ENCODE assay signal across 10 cellular contexts in the genomic region with DNA sequence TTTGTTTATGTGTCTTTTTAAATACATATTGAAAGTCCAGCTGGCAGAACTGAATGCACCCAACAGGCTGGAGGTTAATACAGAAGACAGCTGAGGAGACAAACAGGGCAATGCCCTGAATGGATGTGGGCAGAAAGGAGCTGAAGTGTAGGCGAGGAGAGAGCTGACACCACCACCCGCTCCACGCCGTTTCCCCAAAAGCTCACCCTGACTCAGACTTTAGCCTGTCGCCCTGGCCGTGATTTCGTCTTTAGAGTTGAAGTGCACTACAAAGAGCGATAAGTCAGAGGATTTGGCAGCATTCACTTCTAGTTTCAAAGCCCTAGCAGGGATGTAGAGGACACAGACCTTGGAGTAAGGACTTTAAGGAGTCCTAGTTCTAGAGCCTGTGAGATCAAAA. TPM values are rescaled to one million over a fixed set of nuclear protein-coding genes. Genes with fewer than 3 reads are reported as not detected.
DNase-seq lines count a peak whose midpoint lies in the region; TF ChIP-seq lines count a peak whose summit lies in the region.
"Had no signal": no experiment of that assay in that cellular context is flagged by ENCODE, and none has a peak within 500 bp of the region (broad histone marks: within the 10 kb centered on the region; RNA-seq: fewer than 3 reads in every experiment).

No MANE protein-coding gene starts in this region.

- H3K36me3 Mint-ChIP-seq in IgD-negative memory B cell, result peaks cover 4% of the 10 kb centered on the region
- H3K36me3 Mint-ChIP-seq in dendritic cell treated with granulocyte-macrophage colony-stimulating factor and Interleukin-4, amounts not matched to agents 40 ng/mL and 50 ng/mL, for 4 days (ENCODE audit: low read depth), result peaks cover 10% of the 10 kb centered on the region

- H3K9me3 ChIP-seq in A673 (ENCODE audit: low read depth, low read length, poor library complexity, severe bottlenecking), result no peaks in the 10 kb centered on the region
- H3K9me3 ChIP-seq: suprapubic skin had no signal

- no peaks in the 10 kb centered on the region for H3K27me3 ChIP-seq in A673 (replicated peaks; ENCODE audit: insufficient read depth, low read depth, low read length, poor library complexity)
- H3K27me3 ChIP-seq: suprapubic skin had no signal

- DNase-seq in activated CD4-positive, alpha-beta T cell treated with anti-CD3 and anti-CD28 coated beads, Interleukin-2, amount 50 U/mL, for 1 hour, result peak; percentile 28
- peak; percentile 31 to 52 for DNase-seq in stimulated activated CD4-positive, alpha-beta T cell treated with anti-CD3 and anti-CD28 coated beads, Interleukin-4, amount 100 ng/mL, for 4 hours
- DNase-seq in NCI-H2171 (lab: John Stamatoyannopoulos, UW) (no peak), A673 (ENCODE audit: low spot score) (no peak), G401 (ENCODE audit: low spot score) (no peak)
- DNase-seq: NCI-H774 had no signal

- TF ChIP-seq CTCF in A673 (conservative IDR thresholded peaks at IDR 0.05; ENCODE audit: low read depth, low read length), result no peak

- peaks cover 20 to 25% (median 20%) of the 10 kb centered on the region in 3 donors for H3K4me1 Mint-ChIP-seq in IgD-negative memory B cell
- H3K4me1 Mint-ChIP-seq in dendritic cell treated with granulocyte-macrophage colony-stimulating factor and Interleukin-4, amounts not matched to agents 40 ng/mL and 50 ng/mL, for 4 days (ENCODE audit: low read depth), result peaks cover 28% of the 10 kb centered on the region

- POLR2A ChIA-PET in A673 (lab: Charles Lee; ENCODE audit: low non-redundant PET), result no interaction called here

- H3K27me3 Mint-ChIP-seq in IgD-negative memory B cell, result no peaks in the 10 kb centered on the region
- no peaks in the 10 kb centered on the region for H3K27me3 Mint-ChIP-seq in dendritic cell treated with granulocyte-macrophage colony-stimulating factor and Interleukin-4, amounts not matched to agents 40 ng/mL and 50 ng/mL, for 4 days

- CTCF ChIA-PET in A673 (lab: Charles Lee), result no interaction called here

- H3K9me3 Mint-ChIP-seq in IgD-negative memory B cell, result no peaks in the 10 kb centered on the region
- H3K9me3 Mint-ChIP-seq in dendritic cell treated with granulocyte-macrophage colony-stimulating factor and Interleukin-4, amounts not matched to agents 40 ng/mL and 50 ng/mL, for 4 days, result no peaks in the 10 kb centered on the region

- H3K27ac Mint-ChIP-seq in IgD-negative memory B cell, result peak overlapping the region in 2 of 3 donors; percentile 31 to 65
- peak overlapping the region; percentile 33 for H3K27ac Mint-ChIP-seq in dendritic cell treated with granulocyte-macrophage colony-stimulating factor and Interleukin-4, amounts not matched to agents 40 ng/mL and 50 ng/mL, for 4 days

- no peak overlapping the region for H3K4me3 ChIP-seq in A673 (ENCODE audit: low read depth, low read length, poor library complexity, severe bottlenecking)
- H3K4me3 ChIP-seq: suprapubic skin had no signal

- no TSS peak for BruUV-seq in A673 (replicated peaks; lab: Mats Ljungman, UMichigan)

- in situ Hi-C loops in G401 (cut with HindIII; ENCODE audit: low sequenced_read_pairs), result no loop called here

- no peaks in the 10 kb centered on the region for H3K36me3 ChIP-seq in A673 (ENCODE audit: insufficient read depth, low read length, poor library complexity, severe bottlenecking)
- H3K36me3 ChIP-seq: suprapubic skin had no signal

- peak overlapping the region in 1 of 4 donors; percentile 41 for H3K4me3 Mint-ChIP-seq in IgD-negative memory B cell
- H3K4me3 Mint-ChIP-seq in dendritic cell treated with granulocyte-macrophage colony-stimulating factor and Interleukin-4, amounts not matched to agents 40 ng/mL and 50 ng/mL, for 4 days, result no peak overlapping the region

- no peak overlapping the region for H3K27ac ChIP-seq in A673 (ENCODE audit: low read depth, low read length, poor library complexity, severe bottlenecking)
- H3K27ac ChIP-seq: suprapubic skin, VCaP had no signal

- peaks cover 5% of the 10 kb centered on the region for H3K4me1 ChIP-seq in A673 (ENCODE audit: insufficient read depth, low read length, poor library complexity, severe bottlenecking)

- intact Hi-C loops in dendritic cell treated with granulocyte-macrophage colony-stimulating factor and Interleukin-4, amounts not matched to agents 40 ng/mL and 50 ng/mL, for 4 days (cut with micrococcal nuclease), result loop anchor here (2.0 to 5.0 kb wide), 2 partner anchors 37 to 67 kb away; partner anchors contain the start of gene ERAP2
- intact Hi-C loops in A673 (cut with micrococcal nuclease; ENCODE audit: unreplicated experiment), result no loop called here

RNA-seq across cellular contexts. Expression of gene ERAP1, which starts 2.2 kb away (rescaled TPM):
- 22.0 TPM for polyA plus RNA-seq in IgD-negative memory B cell
- total RNA-seq in A673 (2021), result 41.7 and 42.0 TPM in 2 replicates
- 11.5 and 16.1 TPM in 2 replicates for total RNA-seq in G401 (2014; rRNA removed; shearing (Covaris generic))

Comparison
In these comparisons a context has a peak if more than half of its experiments do, and no peak if none do; other contexts are left out.
1. DNase-seq: peak in activated CD4-positive, alpha-beta T cell treated with anti-CD3 and anti-CD28 coated beads, Interleukin-2, amount 50 U/mL, for 1 hour (single experiment) and stimulated activated CD4-positive, alpha-beta T cell treated with anti-CD3 and anti-CD28 coated beads, Interleukin-4, amount 100 ng/mL, for 4 hours (2 of 2); none in NCI-H2171 (single experiment), A673 (single experiment) and G401 (single experiment).